13 cellular contexts compared by ENCODE assay signal in the genomic region with DNA sequence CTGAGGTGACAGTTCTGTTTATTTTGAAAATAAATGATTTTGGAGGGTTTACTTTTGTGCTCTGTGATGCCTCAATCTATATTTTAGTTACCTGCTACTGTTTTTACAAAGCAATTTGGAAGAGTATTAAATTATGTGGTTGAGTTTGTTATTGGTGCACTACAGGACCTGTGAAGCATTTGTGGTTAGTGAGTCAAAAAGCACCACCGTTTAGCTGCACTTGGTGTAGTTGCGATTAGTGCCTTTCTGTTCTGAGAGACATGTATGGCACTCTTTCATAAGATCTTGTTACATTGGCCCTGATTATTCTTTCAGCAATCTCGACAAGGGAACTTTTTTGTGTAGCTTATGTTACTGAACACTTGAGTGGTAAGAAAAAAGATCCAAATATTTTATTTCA.
DNase-seq lines count a peak whose midpoint lies in the region; ATAC-seq, FAIRE-seq and TF ChIP-seq lines count a peak whose summit lies in the region.
"Had no signal": no experiment of that assay in that cellular context is flagged by ENCODE, and none has a peak within 500 bp of the region (broad histone marks: within the 10 kb centered on the region; RNA-seq: fewer than 3 reads in every experiment).

No MANE protein-coding gene starts in this region.

- H4K20me1 ChIP-seq in SK-N-SH (ENCODE audit: insufficient read depth): no peaks in the 10 kb centered on the region

- no peak overlapping the region for H3K4me2 ChIP-seq in SK-N-SH

- TF ChIP-seq POLR2A in H54 (IDR thresholded peaks at IDR 0.05; ENCODE audit: low read depth, low read length) (no peak), NB4 (IDR thresholded peaks at IDR 0.05; ENCODE audit: extremely low read depth, insufficient read length) (no peak)

- no peak overlapping the region for H3K9ac ChIP-seq in SK-N-SH

- H2AFZ ChIP-seq in SK-N-SH (ENCODE audit: low read depth): no peak overlapping the region

- POLR2A ChIA-PET in SK-N-SH (lab: Yijun Ruan, JAX): no interaction called here

- WGBS in SK-N-SH (ENCODE audit: low lambda C conversion rate): 77% methylated on average over 3 of the region's 3 CpGs

- CTCF ChIA-PET in SK-N-SH (lab: Yijun Ruan, JAX): interaction anchor here (0.7 to 7.6 kb wide), 6 partner anchors 12 to 723 kb away, joined by 3 to 45 read pairs (median 3); no protein-coding TSS in a partner anchor

- no peak for TF ChIP-seq EP300 in SK-N-SH (IDR thresholded peaks at IDR 0.05; ENCODE audit: borderline replicate concordance in 1 of 2, low read depth in 1 of 2, low read length in 1 of 2)

- peaks cover 0 to 8% of the 10 kb centered on the region in 2 experiments for H3K36me3 ChIP-seq in SK-N-SH (replicated peaks in 1 of 2; ENCODE audit: control insufficient read depth in 1 of 2, insufficient read depth in 2 of 2, low read length in 1 of 2)
- H3K36me3 ChIP-seq: WERI-Rb-1 had no signal

- no peak for DNase-seq in H54 (ENCODE audit: insufficient read length, low spot score)
- peak; percentile 8 for DNase-seq in NB4 (ENCODE audit: low read depth)
- DNase-seq in iris pigment epithelial cell (ENCODE audit: low read depth): peak; percentile 62
- DNase-seq in SK-N-SH: no peak
- no peak for DNase-seq in putamen (ENCODE audit: low spot score)
- no peak for DNase-seq in NOMO-1 treated with dmso at 0.1 percent for 144 hours (lab: John Stamatoyannopoulos, UW; ENCODE audit: unreplicated experiment)
- DNase-seq: Calu3, kidney, NCI-H2081 treated with DMSO at 0.1 percent for 48 hours, WERI-Rb-1 had no signal

- TF ChIP-seq CTCF in NB4 (IDR thresholded peaks at IDR 0.05; ENCODE audit: low read depth, low read length) (no peak), SK-N-SH (IDR thresholded peaks at IDR 0.05) (no peak)

- peak; percentile 99 for ATAC-seq in GM18867 (IDR thresholded peaks at IDR 0.05; ENCODE audit: unreplicated experiment)
- ATAC-seq in GM21737 (IDR thresholded peaks at IDR 0.05; ENCODE audit: unreplicated experiment): no peak
- ATAC-seq: HCT116 had no signal

- no peaks in the 10 kb centered on the region for H3K27me3 ChIP-seq in SK-N-SH (ENCODE audit: insufficient read depth)

- FAIRE-seq in H54 (lab: Jason Lieb, UNC): peak; percentile 92
- FAIRE-seq: kidney had no signal

- H3K4me3 ChIP-seq in NB4 (ENCODE audit: low read depth, low read length): no peak overlapping the region
- H3K4me3 ChIP-seq in SK-N-SH (ENCODE audit: low read depth in 2 of 2, low read length in 1 of 2): no peak overlapping the region

- H3K4me1 ChIP-seq in SK-N-SH (ENCODE audit: control insufficient read depth in 1 of 2, insufficient read depth in 2 of 2, low read depth in 1 of 2, low read length in 1 of 2): no peaks in the 10 kb centered on the region

- H3F3A ChIP-seq in SK-N-SH (replicated peaks; ENCODE audit: insufficient read depth): no peaks in the 10 kb centered on the region

- no peak overlapping the region for H3K27ac ChIP-seq in SK-N-SH (ENCODE audit: low read depth in 2 of 2, low read length in 1 of 2)
- H3K27ac ChIP-seq: WERI-Rb-1 had no signal

- TF ChIP-seq RAD21 in SK-N-SH (IDR thresholded peaks at IDR 0.05; ENCODE audit: low read length): no peak

- no peaks in the 10 kb centered on the region for H3K9me3 ChIP-seq in SK-N-SH

- peaks cover 4% of the 10 kb centered on the region; the same call in 1 of the 2 replicates for H3K9me2 ChIP-seq in SK-N-SH

- H3K79me2 ChIP-seq in SK-N-SH (ENCODE audit: insufficient read depth): no peaks in the 10 kb centered on the region

TF ChIP-seq in SK-N-SH, 30 proteins besides CTCF, POLR2A, EP300 and RAD21:
- TF ChIP-seq GATA2 (CRISPR knock-in tag; IDR thresholded peaks at IDR 0.05): no peak
- TF ChIP-seq, protein P1, sequence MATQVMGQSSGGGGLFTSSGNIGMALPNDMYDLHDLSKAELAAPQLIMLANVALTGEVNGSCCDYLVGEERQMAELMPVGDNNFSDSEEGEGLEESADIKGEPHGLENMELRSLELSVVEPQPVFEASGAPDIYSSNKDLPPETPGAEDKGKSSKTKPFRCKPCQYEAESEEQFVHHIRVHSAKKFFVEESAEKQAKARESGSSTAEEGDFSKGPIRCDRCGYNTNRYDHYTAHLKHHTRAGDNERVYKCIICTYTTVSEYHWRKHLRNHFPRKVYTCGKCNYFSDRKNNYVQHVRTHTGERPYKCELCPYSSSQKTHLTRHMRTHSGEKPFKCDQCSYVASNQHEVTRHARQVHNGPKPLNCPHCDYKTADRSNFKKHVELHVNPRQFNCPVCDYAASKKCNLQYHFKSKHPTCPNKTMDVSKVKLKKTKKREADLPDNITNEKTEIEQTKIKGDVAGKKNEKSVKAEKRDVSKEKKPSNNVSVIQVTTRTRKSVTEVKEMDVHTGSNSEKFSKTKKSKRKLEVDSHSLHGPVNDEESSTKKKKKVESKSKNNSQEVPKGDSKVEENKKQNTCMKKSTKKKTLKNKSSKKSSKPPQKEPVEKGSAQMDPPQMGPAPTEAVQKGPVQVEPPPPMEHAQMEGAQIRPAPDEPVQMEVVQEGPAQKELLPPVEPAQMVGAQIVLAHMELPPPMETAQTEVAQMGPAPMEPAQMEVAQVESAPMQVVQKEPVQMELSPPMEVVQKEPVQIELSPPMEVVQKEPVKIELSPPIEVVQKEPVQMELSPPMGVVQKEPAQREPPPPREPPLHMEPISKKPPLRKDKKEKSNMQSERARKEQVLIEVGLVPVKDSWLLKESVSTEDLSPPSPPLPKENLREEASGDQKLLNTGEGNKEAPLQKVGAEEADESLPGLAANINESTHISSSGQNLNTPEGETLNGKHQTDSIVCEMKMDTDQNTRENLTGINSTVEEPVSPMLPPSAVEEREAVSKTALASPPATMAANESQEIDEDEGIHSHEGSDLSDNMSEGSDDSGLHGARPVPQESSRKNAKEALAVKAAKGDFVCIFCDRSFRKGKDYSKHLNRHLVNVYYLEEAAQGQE (IDR thresholded peaks at IDR 0.05; ENCODE audit: low read depth, low read length): no peak
- TF ChIP-seq YY1 (IDR thresholded peaks at IDR 0.05; ENCODE audit: low read depth): no peak
- TF ChIP-seq FOXM1 (IDR thresholded peaks at IDR 0.05; ENCODE audit: low read depth): no peak
- TF ChIP-seq, protein P2, sequence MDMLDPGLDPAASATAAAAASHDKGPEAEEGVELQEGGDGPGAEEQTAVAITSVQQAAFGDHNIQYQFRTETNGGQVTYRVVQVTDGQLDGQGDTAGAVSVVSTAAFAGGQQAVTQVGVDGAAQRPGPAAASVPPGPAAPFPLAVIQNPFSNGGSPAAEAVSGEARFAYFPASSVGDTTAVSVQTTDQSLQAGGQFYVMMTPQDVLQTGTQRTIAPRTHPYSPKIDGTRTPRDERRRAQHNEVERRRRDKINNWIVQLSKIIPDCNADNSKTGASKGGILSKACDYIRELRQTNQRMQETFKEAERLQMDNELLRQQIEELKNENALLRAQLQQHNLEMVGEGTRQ (IDR thresholded peaks at IDR 0.05; ENCODE audit: borderline replicate concordance, low read depth, low read length): no peak
- TF ChIP-seq, protein P3, sequence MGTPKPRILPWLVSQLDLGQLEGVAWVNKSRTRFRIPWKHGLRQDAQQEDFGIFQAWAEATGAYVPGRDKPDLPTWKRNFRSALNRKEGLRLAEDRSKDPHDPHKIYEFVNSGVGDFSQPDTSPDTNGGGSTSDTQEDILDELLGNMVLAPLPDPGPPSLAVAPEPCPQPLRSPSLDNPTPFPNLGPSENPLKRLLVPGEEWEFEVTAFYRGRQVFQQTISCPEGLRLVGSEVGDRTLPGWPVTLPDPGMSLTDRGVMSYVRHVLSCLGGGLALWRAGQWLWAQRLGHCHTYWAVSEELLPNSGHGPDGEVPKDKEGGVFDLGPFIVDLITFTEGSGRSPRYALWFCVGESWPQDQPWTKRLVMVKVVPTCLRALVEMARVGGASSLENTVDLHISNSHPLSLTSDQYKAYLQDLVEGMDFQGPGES (IDR thresholded peaks at IDR 0.05; ENCODE audit: low read depth, low read length): no peak
- TF ChIP-seq, protein P4, sequence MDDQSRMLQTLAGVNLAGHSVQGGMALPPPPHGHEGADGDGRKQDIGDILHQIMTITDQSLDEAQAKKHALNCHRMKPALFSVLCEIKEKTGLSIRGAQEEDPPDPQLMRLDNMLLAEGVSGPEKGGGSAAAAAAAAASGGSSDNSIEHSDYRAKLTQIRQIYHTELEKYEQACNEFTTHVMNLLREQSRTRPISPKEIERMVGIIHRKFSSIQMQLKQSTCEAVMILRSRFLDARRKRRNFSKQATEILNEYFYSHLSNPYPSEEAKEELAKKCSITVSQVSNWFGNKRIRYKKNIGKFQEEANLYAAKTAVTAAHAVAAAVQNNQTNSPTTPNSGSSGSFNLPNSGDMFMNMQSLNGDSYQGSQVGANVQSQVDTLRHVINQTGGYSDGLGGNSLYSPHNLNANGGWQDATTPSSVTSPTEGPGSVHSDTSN (IDR thresholded peaks at IDR 0.05): no peak
- no peak for TF ChIP-seq FOSL2 (IDR thresholded peaks at IDR 0.05; ENCODE audit: borderline replicate concordance, low read depth)
- TF ChIP-seq TCF12 (IDR thresholded peaks at IDR 0.05): no peak
- no peak for TF ChIP-seq EZH2phosphoT487 (IDR thresholded peaks at IDR 0.05; ENCODE audit: borderline replicate concordance, low read depth)
- TF ChIP-seq MXI1 (IDR thresholded peaks at IDR 0.05; ENCODE audit: low read depth, low read length): no peak
- no peak for TF ChIP-seq SMC3 (IDR thresholded peaks at IDR 0.05; ENCODE audit: low read depth, low read length)
- no peak for TF ChIP-seq ELF1 (IDR thresholded peaks at IDR 0.05)
- TF ChIP-seq, protein P5, sequence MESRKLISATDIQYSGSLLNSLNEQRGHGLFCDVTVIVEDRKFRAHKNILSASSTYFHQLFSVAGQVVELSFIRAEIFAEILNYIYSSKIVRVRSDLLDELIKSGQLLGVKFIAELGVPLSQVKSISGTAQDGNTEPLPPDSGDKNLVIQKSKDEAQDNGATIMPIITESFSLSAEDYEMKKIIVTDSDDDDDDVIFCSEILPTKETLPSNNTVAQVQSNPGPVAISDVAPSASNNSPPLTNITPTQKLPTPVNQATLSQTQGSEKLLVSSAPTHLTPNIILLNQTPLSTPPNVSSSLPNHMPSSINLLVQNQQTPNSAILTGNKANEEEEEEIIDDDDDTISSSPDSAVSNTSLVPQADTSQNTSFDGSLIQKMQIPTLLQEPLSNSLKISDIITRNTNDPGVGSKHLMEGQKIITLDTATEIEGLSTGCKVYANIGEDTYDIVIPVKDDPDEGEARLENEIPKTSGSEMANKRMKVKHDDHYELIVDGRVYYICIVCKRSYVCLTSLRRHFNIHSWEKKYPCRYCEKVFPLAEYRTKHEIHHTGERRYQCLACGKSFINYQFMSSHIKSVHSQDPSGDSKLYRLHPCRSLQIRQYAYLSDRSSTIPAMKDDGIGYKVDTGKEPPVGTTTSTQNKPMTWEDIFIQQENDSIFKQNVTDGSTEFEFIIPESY (IDR thresholded peaks at IDR 0.05; ENCODE audit: borderline replicate concordance, low read depth): no peak
- no peak for TF ChIP-seq MEF2A (IDR thresholded peaks at IDR 0.05; ENCODE audit: borderline replicate concordance, low read depth)

Comparison
In these comparisons a context has a peak if more than half of its experiments do, and no peak if none do; other contexts are left out.
1. DNase-seq: peak in NB4 (single experiment) and iris pigment epithelial cell (single experiment); none in H54 (single experiment), SK-N-SH (single experiment), putamen (single experiment) and NOMO-1 treated with dmso at 0.1 percent for 144 hours (single experiment).